ENCODE assay signal across 16 cellular contexts in genomic region chr17:77644181-77644972, GRCh38.
DNase-seq lines count a peak whose midpoint lies in the region; ATAC-seq and TF ChIP-seq lines count a peak whose summit lies in the region.
"Had no signal": no experiment of that assay in that cellular context is flagged by ENCODE, and none has a peak within 500 bp of the region (broad histone marks: within the 10 kb centered on the region; RNA-seq: fewer than 3 reads in every experiment).

No MANE protein-coding gene starts in this region.

- H3K27ac ChIP-seq in upper lobe of right lung (no peak overlapping the region), adrenal gland (no peak overlapping the region)
- H3K27ac ChIP-seq: esophagus muscularis mucosa, heart right ventricle, SJSA1 had no signal

- CTCF ChIA-PET in activated naive CD4-positive, alpha-beta T cell treated with anti-CD3 and anti-CD28 coated beads for 36 hours (lab: Charles Lee), result interaction anchor here (0.7 to 1.7 kb wide), 4 partner anchors 96 to 369 kb away, joined by 3 to 4 read pairs (median 4); no protein-coding TSS in a partner anchor
- CTCF ChIA-PET in activated naive CD4-positive, alpha-beta T cell treated with anti-CD3 and anti-CD28 coated beads, Interleukin-2, amount 10 ng/mL, durations not matched to agents 7 days and 5 days (lab: Charles Lee), result interaction anchor here (1.2 to 1.3 kb wide), 2 partner anchors 23 to 119 kb away, joined by 3 to 6 read pairs; no protein-coding TSS in a partner anchor

- no peaks in the 10 kb centered on the region for H3K4me1 ChIP-seq in upper lobe of right lung
- no peaks in the 10 kb centered on the region for H3K4me1 ChIP-seq in adrenal gland (replicated peaks in 1 of 2)
- H3K4me1 ChIP-seq: SJSA1 had no signal

- H3K4me3 ChIP-seq in upper lobe of right lung (no peak overlapping the region), adrenal gland (no peak overlapping the region)
- H3K4me3 ChIP-seq: esophagus muscularis mucosa, mucosa of descending colon, SJSA1 had no signal

- TF ChIP-seq POLR2A in adrenal gland (IDR thresholded peaks at IDR 0.05), result no peak

- peak; percentile 10 for ATAC-seq in upper lobe of right lung
- no peak for ATAC-seq in GM19467 (IDR thresholded peaks at IDR 0.05; ENCODE audit: unreplicated experiment)

- H3K36me3 ChIP-seq in upper lobe of right lung, result no peaks in the 10 kb centered on the region
- no peaks in the 10 kb centered on the region for H3K36me3 ChIP-seq in adrenal gland (replicated peaks in 1 of 2)
- H3K36me3 ChIP-seq: esophagus muscularis mucosa, heart right ventricle, SJSA1 had no signal

- no peaks in the 10 kb centered on the region for H3K36me3 Mint-ChIP-seq in activated naive CD4-positive, alpha-beta T cell treated with anti-CD3 and anti-CD28 coated beads for 36 hours (ENCODE audit: low read depth)
- no peaks in the 10 kb centered on the region for H3K36me3 Mint-ChIP-seq in activated naive CD4-positive, alpha-beta T cell treated with anti-CD3 and anti-CD28 coated beads, Interleukin-2, amount 10 ng/mL, durations not matched to agents 7 days and 5 days
- H3K36me3 Mint-ChIP-seq: IgD-negative memory B cell had no signal

- no peak for DNase-seq in activated naive CD4-positive, alpha-beta T cell treated with anti-CD3 and anti-CD28 coated beads for 36 hours
- no peak for DNase-seq in activated naive CD4-positive, alpha-beta T cell treated with anti-CD3 and anti-CD28 coated beads, Interleukin-2, amount 10 ng/mL, durations not matched to agents 7 days and 5 days
- peak; percentile 79 for DNase-seq in NCI-H2196 (lab: John Stamatoyannopoulos, UW; ENCODE audit: unreplicated experiment)
- DNase-seq in cerebellar cortex (ENCODE audit: low spot score), result peak; percentile 77
- DNase-seq in upper lobe of right lung, result no peak
- no peak for DNase-seq in adrenal gland
- no peak for DNase-seq in GM03348 (ENCODE audit: low spot score)
- DNase-seq: DMS153, heart right ventricle, kidney glomerular epithelial cell, NCI-H1417 treated with DMSO at 0.1 percent for 48 hours had no signal

- intact Hi-C loops in activated naive CD4-positive, alpha-beta T cell treated with anti-CD3 and anti-CD28 coated beads for 36 hours (cut with micrococcal nuclease), result loop anchor here (10.0 kb wide), 1 partner anchor 240 kb away; no protein-coding TSS in a partner anchor
- intact Hi-C loops in upper lobe of right lung (cut with DNase I), result no loop called here
- intact Hi-C loops in adrenal gland (cut with DNase I), result no loop called here

- H3K27me3 ChIP-seq in upper lobe of right lung, result peaks cover 11% of the 10 kb centered on the region
- H3K27me3 ChIP-seq in adrenal gland, result no peaks in the 10 kb centered on the region
- H3K27me3 ChIP-seq: esophagus muscularis mucosa, heart right ventricle had no signal

- H3K4me1 Mint-ChIP-seq in activated naive CD4-positive, alpha-beta T cell treated with anti-CD3 and anti-CD28 coated beads for 36 hours (ENCODE audit: low read depth), result peaks cover 21% of the 10 kb centered on the region
- peaks cover 34% of the 10 kb centered on the region for H3K4me1 Mint-ChIP-seq in activated naive CD4-positive, alpha-beta T cell treated with anti-CD3 and anti-CD28 coated beads, Interleukin-2, amount 10 ng/mL, durations not matched to agents 7 days and 5 days

- no peak overlapping the region for H3K4me3 Mint-ChIP-seq in activated naive CD4-positive, alpha-beta T cell treated with anti-CD3 and anti-CD28 coated beads for 36 hours
- H3K4me3 Mint-ChIP-seq in activated naive CD4-positive, alpha-beta T cell treated with anti-CD3 and anti-CD28 coated beads, Interleukin-2, amount 10 ng/mL, durations not matched to agents 7 days and 5 days, result no peak overlapping the region

- H3K9me3 ChIP-seq in upper lobe of right lung (no peaks in the 10 kb centered on the region), adrenal gland (replicated peaks in 1 of 3) (no peaks in the 10 kb centered on the region)
- H3K9me3 ChIP-seq: mucosa of descending colon had no signal

- no peaks in the 10 kb centered on the region for H3K27me3 Mint-ChIP-seq in activated naive CD4-positive, alpha-beta T cell treated with anti-CD3 and anti-CD28 coated beads for 36 hours (ENCODE audit: low read depth)
- H3K27me3 Mint-ChIP-seq in activated naive CD4-positive, alpha-beta T cell treated with anti-CD3 and anti-CD28 coated beads, Interleukin-2, amount 10 ng/mL, durations not matched to agents 7 days and 5 days, result peaks cover 41% of the 10 kb centered on the region

- TF ChIP-seq CTCF in upper lobe of right lung (IDR thresholded peaks at IDR 0.05) (no peak), adrenal gland (IDR thresholded peaks at IDR 0.05) (no peak)

- H3K9me3 Mint-ChIP-seq in activated naive CD4-positive, alpha-beta T cell treated with anti-CD3 and anti-CD28 coated beads for 36 hours, result no peaks in the 10 kb centered on the region
- no peaks in the 10 kb centered on the region for H3K9me3 Mint-ChIP-seq in activated naive CD4-positive, alpha-beta T cell treated with anti-CD3 and anti-CD28 coated beads, Interleukin-2, amount 10 ng/mL, durations not matched to agents 7 days and 5 days
- H3K9me3 Mint-ChIP-seq: IgD-negative memory B cell had no signal

- H3K27ac Mint-ChIP-seq in activated naive CD4-positive, alpha-beta T cell treated with anti-CD3 and anti-CD28 coated beads for 36 hours, result peak overlapping the region; percentile 85
- H3K27ac Mint-ChIP-seq in activated naive CD4-positive, alpha-beta T cell treated with anti-CD3 and anti-CD28 coated beads, Interleukin-2, amount 10 ng/mL, durations not matched to agents 7 days and 5 days, result no peak overlapping the region
- H3K27ac Mint-ChIP-seq: IgD-negative memory B cell had no signal

- 70 to 89% (median 74%) methylated on average over 8 to 13 of the region's 13 CpGs for WGBS in adrenal gland, 4 donors

Comparison
In these comparisons a context has a peak if more than half of its experiments do, and no peak if none do; other contexts are left out.
1. DNase-seq: peak in NCI-H2196 (single experiment) and cerebellar cortex (single experiment); none in activated naive CD4-positive, alpha-beta T cell treated with anti-CD3 and anti-CD28 coated beads for 36 hours (single experiment), activated naive CD4-positive, alpha-beta T cell treated with anti-CD3 and anti-CD28 coated beads, Interleukin-2, amount 10 ng/mL, durations not matched to agents 7 days and 5 days (single experiment), upper lobe of right lung (single experiment), adrenal gland (0 of 7) and GM03348 (single experiment).